1 cellular context compared by ENCODE assay signal in the genomic region with DNA sequence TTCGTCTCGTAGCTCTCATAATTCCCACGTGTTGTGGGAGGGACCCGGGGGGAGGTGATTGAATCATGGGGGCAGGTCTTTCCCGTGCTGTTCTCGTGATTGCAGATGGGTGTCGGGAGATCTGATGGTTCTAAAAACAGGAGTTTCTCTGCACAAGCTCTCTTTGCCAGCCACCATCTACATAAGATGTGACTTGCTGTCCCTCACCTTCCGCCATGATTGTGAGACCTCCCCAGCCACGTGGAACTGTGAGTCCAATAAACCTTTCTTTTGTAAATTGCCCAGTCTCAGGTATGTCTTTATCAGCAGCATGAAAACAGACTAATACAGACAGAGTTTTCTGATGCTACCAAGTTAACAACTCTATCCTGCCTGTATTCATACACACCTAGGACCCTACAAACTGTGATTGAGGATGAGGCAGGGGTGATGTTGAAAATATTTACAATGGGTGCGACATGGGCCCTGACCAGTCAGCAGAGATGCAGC.
A peak's percentile ranks its signal among the peaks of the same experiment; 100 is the strongest.
TF ChIP-seq lines count a peak whose summit lies in the region.

No MANE protein-coding gene starts in this region.

TF ChIP-seq in HepG2, 621 proteins besides CTCF, POLR2A, EP300 and RAD21 (continued from another document and continues in another):
- TF ChIP-seq UBTF (CRISPR knock-in tag; IDR thresholded peaks at IDR 0.05) = no peak; the same call in 1 of the 2 replicates
- no peak for TF ChIP-seq RBAK (CRISPR knock-in tag; IDR thresholded peaks at IDR 0.05)
- no peak for TF ChIP-seq ZNF296 (CRISPR knock-in tag; conservative IDR thresholded peaks at IDR 0.05)
- TF ChIP-seq FOXJ3 (CRISPR knock-in tag; IDR thresholded peaks at IDR 0.05; ENCODE audit: borderline replicate concordance) = no peak
- no peak for TF ChIP-seq ZBTB39 (CRISPR knock-in tag; IDR thresholded peaks at IDR 0.05)
- peak; percentile 31; the same call in 1 of the 2 replicates for TF ChIP-seq ZNF501 (CRISPR knock-in tag; IDR thresholded peaks at IDR 0.05)
- no peak for TF ChIP-seq MXD1 (CRISPR knock-in tag; IDR thresholded peaks at IDR 0.05)
- no peak for TF ChIP-seq GATA4 (IDR thresholded peaks at IDR 0.05; ENCODE audit: borderline replicate concordance, low read depth)
- TF ChIP-seq ZNF749 (CRISPR knock-in tag; IDR thresholded peaks at IDR 0.05; ENCODE audit: borderline replicate concordance) = no peak; the same call in 1 of the 2 replicates
- TF ChIP-seq, protein P1, sequence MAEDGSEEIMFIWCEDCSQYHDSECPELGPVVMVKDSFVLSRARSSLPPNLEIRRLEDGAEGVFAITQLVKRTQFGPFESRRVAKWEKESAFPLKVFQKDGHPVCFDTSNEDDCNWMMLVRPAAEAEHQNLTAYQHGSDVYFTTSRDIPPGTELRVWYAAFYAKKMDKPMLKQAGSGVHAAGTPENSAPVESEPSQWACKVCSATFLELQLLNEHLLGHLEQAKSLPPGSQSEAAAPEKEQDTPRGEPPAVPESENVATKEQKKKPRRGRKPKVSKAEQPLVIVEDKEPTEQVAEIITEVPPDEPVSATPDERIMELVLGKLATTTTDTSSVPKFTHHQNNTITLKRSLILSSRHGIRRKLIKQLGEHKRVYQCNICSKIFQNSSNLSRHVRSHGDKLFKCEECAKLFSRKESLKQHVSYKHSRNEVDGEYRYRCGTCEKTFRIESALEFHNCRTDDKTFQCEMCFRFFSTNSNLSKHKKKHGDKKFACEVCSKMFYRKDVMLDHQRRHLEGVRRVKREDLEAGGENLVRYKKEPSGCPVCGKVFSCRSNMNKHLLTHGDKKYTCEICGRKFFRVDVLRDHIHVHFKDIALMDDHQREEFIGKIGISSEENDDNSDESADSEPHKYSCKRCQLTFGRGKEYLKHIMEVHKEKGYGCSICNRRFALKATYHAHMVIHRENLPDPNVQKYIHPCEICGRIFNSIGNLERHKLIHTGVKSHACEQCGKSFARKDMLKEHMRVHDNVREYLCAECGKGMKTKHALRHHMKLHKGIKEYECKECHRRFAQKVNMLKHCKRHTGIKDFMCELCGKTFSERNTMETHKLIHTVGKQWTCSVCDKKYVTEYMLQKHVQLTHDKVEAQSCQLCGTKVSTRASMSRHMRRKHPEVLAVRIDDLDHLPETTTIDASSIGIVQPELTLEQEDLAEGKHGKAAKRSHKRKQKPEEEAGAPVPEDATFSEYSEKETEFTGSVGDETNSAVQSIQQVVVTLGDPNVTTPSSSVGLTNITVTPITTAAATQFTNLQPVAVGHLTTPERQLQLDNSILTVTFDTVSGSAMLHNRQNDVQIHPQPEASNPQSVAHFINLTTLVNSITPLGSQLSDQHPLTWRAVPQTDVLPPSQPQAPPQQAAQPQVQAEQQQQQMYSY (CRISPR knock-in tag; IDR thresholded peaks at IDR 0.05) = no peak
- TF ChIP-seq, protein P2, sequence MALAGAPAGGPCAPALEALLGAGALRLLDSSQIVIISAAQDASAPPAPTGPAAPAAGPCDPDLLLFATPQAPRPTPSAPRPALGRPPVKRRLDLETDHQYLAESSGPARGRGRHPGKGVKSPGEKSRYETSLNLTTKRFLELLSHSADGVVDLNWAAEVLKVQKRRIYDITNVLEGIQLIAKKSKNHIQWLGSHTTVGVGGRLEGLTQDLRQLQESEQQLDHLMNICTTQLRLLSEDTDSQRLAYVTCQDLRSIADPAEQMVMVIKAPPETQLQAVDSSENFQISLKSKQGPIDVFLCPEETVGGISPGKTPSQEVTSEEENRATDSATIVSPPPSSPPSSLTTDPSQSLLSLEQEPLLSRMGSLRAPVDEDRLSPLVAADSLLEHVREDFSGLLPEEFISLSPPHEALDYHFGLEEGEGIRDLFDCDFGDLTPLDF (CRISPR knock-in tag; IDR thresholded peaks at IDR 0.05) = no peak
- TF ChIP-seq ZNF878 (CRISPR knock-in tag; IDR thresholded peaks at IDR 0.05) = 0 out of 2 replicates have a peak, but pooled peaks have one; percentile 35
- no peak for TF ChIP-seq NR2F2 (IDR thresholded peaks at IDR 0.05; ENCODE audit: borderline replicate concordance, low read depth)
- TF ChIP-seq MXD4 (CRISPR knock-in tag; IDR thresholded peaks at IDR 0.05) = no peak
- TF ChIP-seq HES4 (CRISPR knock-in tag; IDR thresholded peaks at IDR 0.05; ENCODE audit: borderline replicate concordance) = no peak
- TF ChIP-seq ETV5 (CRISPR knock-in tag; IDR thresholded peaks at IDR 0.05; ENCODE audit: borderline replicate concordance) = 0 out of 2 replicates have a peak, but pooled peaks have one; percentile 27
- no peak for TF ChIP-seq SYNCRIP (IDR thresholded peaks at IDR 0.05; ENCODE audit: insufficient read depth, low read depth, low read length)
- peak; percentile 39; the same call in 1 of the 2 replicates for TF ChIP-seq AKAP8 (CRISPR knock-in tag; IDR thresholded peaks at IDR 0.05)
- TF ChIP-seq NPAS2 (CRISPR knock-in tag; IDR thresholded peaks at IDR 0.05; ENCODE audit: borderline replicate concordance) = no peak
- TF ChIP-seq ZNF557 (CRISPR knock-in tag; IDR thresholded peaks at IDR 0.05) = no peak
- no peak for TF ChIP-seq ZBTB38 (CRISPR knock-in tag; IDR thresholded peaks at IDR 0.05)
- no peak for TF ChIP-seq SCMH1 (CRISPR knock-in tag; IDR thresholded peaks at IDR 0.05; ENCODE audit: borderline replicate concordance)
- TF ChIP-seq ZMYM4 (CRISPR knock-in tag; IDR thresholded peaks at IDR 0.05) = no peak; the same call in 1 of the 2 replicates
- TF ChIP-seq, protein P3, sequence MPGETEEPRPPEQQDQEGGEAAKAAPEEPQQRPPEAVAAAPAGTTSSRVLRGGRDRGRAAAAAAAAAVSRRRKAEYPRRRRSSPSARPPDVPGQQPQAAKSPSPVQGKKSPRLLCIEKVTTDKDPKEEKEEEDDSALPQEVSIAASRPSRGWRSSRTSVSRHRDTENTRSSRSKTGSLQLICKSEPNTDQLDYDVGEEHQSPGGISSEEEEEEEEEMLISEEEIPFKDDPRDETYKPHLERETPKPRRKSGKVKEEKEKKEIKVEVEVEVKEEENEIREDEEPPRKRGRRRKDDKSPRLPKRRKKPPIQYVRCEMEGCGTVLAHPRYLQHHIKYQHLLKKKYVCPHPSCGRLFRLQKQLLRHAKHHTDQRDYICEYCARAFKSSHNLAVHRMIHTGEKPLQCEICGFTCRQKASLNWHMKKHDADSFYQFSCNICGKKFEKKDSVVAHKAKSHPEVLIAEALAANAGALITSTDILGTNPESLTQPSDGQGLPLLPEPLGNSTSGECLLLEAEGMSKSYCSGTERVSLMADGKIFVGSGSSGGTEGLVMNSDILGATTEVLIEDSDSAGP (CRISPR knock-in tag; IDR thresholded peaks at IDR 0.05; ENCODE audit: borderline replicate concordance) = no peak
- TF ChIP-seq, protein P4, sequence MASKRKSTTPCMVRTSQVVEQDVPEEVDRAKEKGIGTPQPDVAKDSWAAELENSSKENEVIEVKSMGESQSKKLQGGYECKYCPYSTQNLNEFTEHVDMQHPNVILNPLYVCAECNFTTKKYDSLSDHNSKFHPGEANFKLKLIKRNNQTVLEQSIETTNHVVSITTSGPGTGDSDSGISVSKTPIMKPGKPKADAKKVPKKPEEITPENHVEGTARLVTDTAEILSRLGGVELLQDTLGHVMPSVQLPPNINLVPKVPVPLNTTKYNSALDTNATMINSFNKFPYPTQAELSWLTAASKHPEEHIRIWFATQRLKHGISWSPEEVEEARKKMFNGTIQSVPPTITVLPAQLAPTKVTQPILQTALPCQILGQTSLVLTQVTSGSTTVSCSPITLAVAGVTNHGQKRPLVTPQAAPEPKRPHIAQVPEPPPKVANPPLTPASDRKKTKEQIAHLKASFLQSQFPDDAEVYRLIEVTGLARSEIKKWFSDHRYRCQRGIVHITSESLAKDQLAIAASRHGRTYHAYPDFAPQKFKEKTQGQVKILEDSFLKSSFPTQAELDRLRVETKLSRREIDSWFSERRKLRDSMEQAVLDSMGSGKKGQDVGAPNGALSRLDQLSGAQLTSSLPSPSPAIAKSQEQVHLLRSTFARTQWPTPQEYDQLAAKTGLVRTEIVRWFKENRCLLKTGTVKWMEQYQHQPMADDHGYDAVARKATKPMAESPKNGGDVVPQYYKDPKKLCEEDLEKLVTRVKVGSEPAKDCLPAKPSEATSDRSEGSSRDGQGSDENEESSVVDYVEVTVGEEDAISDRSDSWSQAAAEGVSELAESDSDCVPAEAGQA (IDR thresholded peaks at IDR 0.05; ENCODE audit: low read depth) = no peak
- TF ChIP-seq, protein P4 (CRISPR knock-in tag; IDR thresholded peaks at IDR 0.05; ENCODE audit: borderline replicate concordance) = no peak
- TF ChIP-seq ZNF724P (CRISPR knock-in tag; IDR thresholded peaks at IDR 0.05; ENCODE audit: borderline replicate concordance) = no peak
- TF ChIP-seq ZNF558 (CRISPR knock-in tag; IDR thresholded peaks at IDR 0.05; ENCODE audit: borderline replicate concordance) = no peak
- TF ChIP-seq, protein P5, sequence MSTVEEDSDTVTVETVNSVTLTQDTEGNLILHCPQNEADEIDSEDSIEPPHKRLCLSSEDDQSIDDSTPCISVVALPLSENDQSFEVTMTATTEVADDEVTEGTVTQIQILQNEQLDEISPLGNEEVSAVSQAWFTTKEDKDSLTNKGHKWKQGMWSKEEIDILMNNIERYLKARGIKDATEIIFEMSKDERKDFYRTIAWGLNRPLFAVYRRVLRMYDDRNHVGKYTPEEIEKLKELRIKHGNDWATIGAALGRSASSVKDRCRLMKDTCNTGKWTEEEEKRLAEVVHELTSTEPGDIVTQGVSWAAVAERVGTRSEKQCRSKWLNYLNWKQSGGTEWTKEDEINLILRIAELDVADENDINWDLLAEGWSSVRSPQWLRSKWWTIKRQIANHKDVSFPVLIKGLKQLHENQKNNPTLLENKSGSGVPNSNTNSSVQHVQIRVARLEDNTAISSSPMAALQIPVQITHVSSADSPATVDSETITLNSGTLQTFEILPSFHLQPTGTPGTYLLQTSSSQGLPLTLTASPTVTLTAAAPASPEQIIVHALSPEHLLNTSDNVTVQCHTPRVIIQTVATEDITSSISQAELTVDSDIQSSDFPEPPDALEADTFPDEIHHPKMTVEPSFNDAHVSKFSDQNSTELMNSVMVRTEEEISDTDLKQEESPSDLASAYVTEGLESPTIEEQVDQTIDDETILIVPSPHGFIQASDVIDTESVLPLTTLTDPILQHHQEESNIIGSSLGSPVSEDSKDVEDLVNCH (CRISPR knock-in tag; IDR thresholded peaks at IDR 0.05) = no peak
- no peak; the same call in 1 of the 2 replicates for TF ChIP-seq ZNF564 (CRISPR knock-in tag; IDR thresholded peaks at IDR 0.05)
- TF ChIP-seq KMT2B (CRISPR knock-in tag; IDR thresholded peaks at IDR 0.05) = no peak
- 0 out of 2 replicates have a peak, but pooled peaks have one; percentile 2 for TF ChIP-seq SMYD3 (CRISPR knock-in tag; IDR thresholded peaks at IDR 0.05)
- no peak for TF ChIP-seq ZNF503 (CRISPR knock-in tag; IDR thresholded peaks at IDR 0.05)
